In genomic region chr9:20658677-20659473, GRCh38 we compare ENCODE assay signal across 8 cellular contexts. TPM values are rescaled to one million over a fixed set of nuclear protein-coding genes. Genes with fewer than 3 reads are reported as not detected.
A peak's percentile ranks its signal among the peaks of the same experiment; 100 is the strongest.
DNase-seq lines count a peak whose midpoint lies in the region; ATAC-seq and TF ChIP-seq lines count a peak whose summit lies in the region.

No MANE protein-coding gene starts in this region.

- H3K9ac ChIP-seq in NT2/D1 (ENCODE audit: insufficient read length, low read depth) = peak overlapping the region; percentile 79

- H2AFZ ChIP-seq in osteoblast (ENCODE audit: low read length) = peak overlapping the region; percentile 74

- ATAC-seq in GM18870 (IDR thresholded peaks at IDR 0.05; ENCODE audit: unreplicated experiment) = no peak
- ATAC-seq in HG02623 (IDR thresholded peaks at IDR 0.05; ENCODE audit: unreplicated experiment) = no peak
- no peak for ATAC-seq in GM18517 (IDR thresholded peaks at IDR 0.05; ENCODE audit: unreplicated experiment)

- H3K79me2 ChIP-seq in osteoblast (ENCODE audit: insufficient read depth, low read length) = no peaks in the 10 kb centered on the region

- peak overlapping the region; percentile 54 for H3K4me2 ChIP-seq in osteoblast (ENCODE audit: insufficient read depth, low read length)

- peaks cover 4% of the 10 kb centered on the region for H3K36me3 ChIP-seq in NT2/D1 (ENCODE audit: insufficient read depth, insufficient read length, low read length)
- H3K36me3 ChIP-seq in osteoblast (ENCODE audit: insufficient read depth, low read length) = no peaks in the 10 kb centered on the region

- peaks cover 7% of the 10 kb centered on the region; the same call in 1 of the 2 replicates for H3K9me3 ChIP-seq in NT2/D1 (ENCODE audit: insufficient read depth, low read length)
- no peaks in the 10 kb centered on the region for H3K9me3 ChIP-seq in osteoblast (ENCODE audit: low read depth, low read length)

- H3K4me3 ChIP-seq in GM12864 (ENCODE audit: low read depth, low read length) (peak overlapping the region; percentile 75), NT2/D1 (ENCODE audit: insufficient read length, low read depth) (peak overlapping the region; percentile 72), epithelial cell of esophagus (ENCODE audit: low read length) (peak overlapping the region; percentile 44), osteoblast (ENCODE audit: insufficient read depth, low read length) (peak overlapping the region; percentile 57)

- DNase-seq in GM12864 (ENCODE audit: low read depth) (no peak), NT2/D1 (ENCODE audit: low read depth, low spot score) (no peak), epithelial cell of esophagus (ENCODE audit: low read depth) (peak; percentile 8), osteoblast (ENCODE audit: insufficient read length, low spot score, missing footprints) (no peak), SIG-M5 treated with dmso at 0.1 percent for 504 hours (lab: John Stamatoyannopoulos, UW; ENCODE audit: unreplicated experiment) (no peak)

- H3K4me1 ChIP-seq in NT2/D1 (ENCODE audit: insufficient read depth, insufficient read length) = no peaks in the 10 kb centered on the region
- H3K4me1 ChIP-seq in osteoblast (ENCODE audit: insufficient read depth, low read length) = no peaks in the 10 kb centered on the region

- H4K20me1 ChIP-seq in osteoblast (ENCODE audit: insufficient read depth, low read length) = no peaks in the 10 kb centered on the region

- TF ChIP-seq CTCF in GM12864 (IDR thresholded peaks at IDR 0.05; ENCODE audit: low read depth, low read length, missing control alignments) (no peak), epithelial cell of esophagus (IDR thresholded peaks at IDR 0.05; ENCODE audit: insufficient read depth, low read depth, low read length, missing control alignments) (no peak), osteoblast (IDR thresholded peaks at IDR 0.05; ENCODE audit: extremely low read depth, low read depth, low read length) (no peak)

- H3K27me3 ChIP-seq in NT2/D1 (ENCODE audit: insufficient read depth, insufficient read length) (no peaks in the 10 kb centered on the region), osteoblast (ENCODE audit: insufficient read depth, low read length) (peaks cover 14% of the 10 kb centered on the region)

- H3K27ac ChIP-seq in osteoblast (ENCODE audit: low read depth, low read length) = no peak overlapping the region

RNA-seq across cellular contexts. Expression of gene FOCAD, which starts 25.2 kb away (rescaled TPM):
- total RNA-seq in osteoblast = 45.6 and 53.0 TPM in 2 replicates

RNA-seq across cellular contexts. Expression of gene MLLT3, which starts 36.6 kb away (rescaled TPM):
- 13.8 and 17.4 TPM in 2 replicates for total RNA-seq in osteoblast
